12 cellular contexts compared by ENCODE assay signal in genomic region chr2:25714740-25715139, GRCh38. TPM values are rescaled to one million over a fixed set of nuclear protein-coding genes. Genes with fewer than 3 reads are reported as not detected.
DNase-seq lines count a peak whose midpoint lies in the region; ATAC-seq and TF ChIP-seq lines count a peak whose summit lies in the region.
"Had no signal": no experiment of that assay in that cellular context is flagged by ENCODE, and none has a peak within 500 bp of the region (broad histone marks: within the 10 kb centered on the region; RNA-seq: fewer than 3 reads in every experiment).

No MANE protein-coding gene starts in this region.

- no peak overlapping the region for H2AFZ ChIP-seq in DND-41 (ENCODE audit: low read depth, low read length)
- H2AFZ ChIP-seq: PC-9 had no signal

- H3K4me3 Mint-ChIP-seq in HFFc6, result no peak overlapping the region
- H3K4me3 Mint-ChIP-seq: naive thymus-derived CD4-positive, alpha-beta T cell had no signal

- no peaks in the 10 kb centered on the region for H3K79me2 ChIP-seq in DND-41 (ENCODE audit: insufficient read depth, low read length)

- H3K27ac Mint-ChIP-seq in HFFc6, result no peak overlapping the region
- H3K27ac Mint-ChIP-seq: naive thymus-derived CD4-positive, alpha-beta T cell had no signal

- H3K4me1 Mint-ChIP-seq in HFFc6 (ENCODE audit: low read depth), result peaks cover under 1% of the 10 kb centered on the region; the same call in 1 of the 2 replicates

- TF ChIP-seq CTCF in DND-41 (IDR thresholded peaks at IDR 0.05; ENCODE audit: borderline replicate concordance, extremely low read depth, low read length, poor library complexity, severe bottlenecking) (peak; percentile 15), HFFc6 (IDR thresholded peaks at IDR 0.05) (no peak), foreskin fibroblast (IDR thresholded peaks at IDR 0.05; ENCODE audit: low read depth, low read length) (peak; percentile 16)

- H3K27me3 ChIP-seq in DND-41 (ENCODE audit: insufficient read depth, low read length, poor library complexity), result no peaks in the 10 kb centered on the region

- H3K9me3 Mint-ChIP-seq in HFFc6, result no peaks in the 10 kb centered on the region

- H3K4me3 ChIP-seq in DND-41 (ENCODE audit: low read depth in 1 of 2, low read length in 2 of 2), result no peak overlapping the region
- no peak overlapping the region for H3K4me3 ChIP-seq in foreskin fibroblast (ENCODE audit: low read depth in 1 of 2, low read length in 2 of 2)
- H3K4me3 ChIP-seq: PC-9 had no signal

- peaks cover 20% of the 10 kb centered on the region for H3K27me3 Mint-ChIP-seq in HFFc6 (ENCODE audit: insufficient read depth)

- no peak overlapping the region for H3K27ac ChIP-seq in DND-41 (ENCODE audit: low read length)
- H3K27ac ChIP-seq: PC-9 had no signal

- H3K36me3 Mint-ChIP-seq in HFFc6 (ENCODE audit: low read depth), result no peaks in the 10 kb centered on the region

- H3K36me3 ChIP-seq in DND-41 (ENCODE audit: insufficient read depth, low read length), result no peaks in the 10 kb centered on the region

- DNase-seq in DND-41 (no peak), HFFc6 (peak; percentile 23), SK-N-DZ (ENCODE audit: low spot score) (peak; percentile 15), foreskin fibroblast (peak; percentile 36 to 66)
- DNase-seq in activated CD4-positive, alpha-beta T cell treated with anti-CD3 and anti-CD28 coated beads for 1 hour, result no peak
- DNase-seq: activated CD8-positive, alpha-beta memory T cell treated with anti-CD3 and anti-CD28 coated beads, Interleukin-2, amount 50 U/mL, for 4 hours; left colon; naive thymus-derived CD4-positive, alpha-beta T cell; NCI-H1417 treated with DMSO at 0.1 percent for 48 hours had no signal

- H3K4me1 ChIP-seq in DND-41 (ENCODE audit: insufficient read depth, low read length), result no peaks in the 10 kb centered on the region

- H3K9me3 ChIP-seq in DND-41 (ENCODE audit: insufficient read depth, low read length, severe bottlenecking), result no peaks in the 10 kb centered on the region

- H3K9ac ChIP-seq in DND-41 (ENCODE audit: low read depth, low read length), result no peak overlapping the region

- ATAC-seq in DND-41 (ENCODE audit: insufficient read depth, low read depth) (no peak), GM19035 (IDR thresholded peaks at IDR 0.05; ENCODE audit: unreplicated experiment) (no peak), HG02798 (IDR thresholded peaks at IDR 0.05; ENCODE audit: poor library complexity, unreplicated experiment) (no peak)
- ATAC-seq: left colon; naive thymus-derived CD4-positive, alpha-beta T cell had no signal

- no peak overlapping the region for H3K4me2 ChIP-seq in DND-41 (ENCODE audit: insufficient read depth, low read length)
- H3K4me2 ChIP-seq: PC-9 had no signal

- no peaks in the 10 kb centered on the region for H4K20me1 ChIP-seq in DND-41 (ENCODE audit: insufficient read depth, low read length)

RNA-seq across cellular contexts. Expression of gene DTNB, which starts 41.4 kb away (rescaled TPM):
- total RNA-seq in HFFc6 (2021; fragmentation: NEBNext Ultra II Directional; extraction: Animal tissue kit (Norgen Biotek cat#: 25700)), result 1 to 10 TPM; 4.2 to 6.2 (median 4.7) TPM
- polyA plus RNA-seq in SK-N-DZ (2014; cell fraction: cytosol; rRNA removed), result 12.9 and 13.8 TPM in 2 replicates
- 13.7 and 15.6 TPM in 2 replicates for polyA plus RNA-seq in SK-N-DZ (2014; cell fraction: nucleus; rRNA removed)

Comparison
In these comparisons a context has a peak if more than half of its experiments do, and no peak if none do; other contexts are left out.
1. DNase-seq: peak in HFFc6 (single experiment), SK-N-DZ (single experiment) and foreskin fibroblast (2 of 2); none in DND-41 (single experiment) and activated CD4-positive, alpha-beta T cell treated with anti-CD3 and anti-CD28 coated beads for 1 hour (single experiment).